ENCODE assay signal across 1 cellular context in the genomic region with DNA sequence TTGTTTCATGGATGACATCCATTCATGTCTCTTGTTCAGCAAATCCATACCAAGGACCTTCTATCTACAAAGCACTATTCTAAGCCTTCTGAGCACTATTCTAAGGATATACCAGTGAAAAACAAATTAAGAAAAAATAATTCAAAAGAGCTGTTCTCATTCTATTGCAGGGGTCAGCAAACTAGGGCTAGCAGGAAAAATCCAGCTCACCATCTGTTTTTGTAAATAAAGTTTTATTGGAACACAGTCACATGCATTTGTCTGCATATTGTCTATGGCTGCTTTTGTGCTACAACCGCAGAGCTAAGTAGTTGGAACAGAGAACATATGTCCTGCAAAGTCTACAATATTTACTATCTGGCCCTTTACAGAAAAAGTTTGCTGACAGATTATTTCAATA.
A peak's percentile ranks its signal among the peaks of the same experiment; 100 is the strongest.
TF ChIP-seq lines count a peak whose summit lies in the region.

No MANE protein-coding gene starts in this region.

TF ChIP-seq in HepG2, 621 proteins besides CTCF, POLR2A, EP300 and RAD21 (continued from another document):
- TF ChIP-seq, protein P1, sequence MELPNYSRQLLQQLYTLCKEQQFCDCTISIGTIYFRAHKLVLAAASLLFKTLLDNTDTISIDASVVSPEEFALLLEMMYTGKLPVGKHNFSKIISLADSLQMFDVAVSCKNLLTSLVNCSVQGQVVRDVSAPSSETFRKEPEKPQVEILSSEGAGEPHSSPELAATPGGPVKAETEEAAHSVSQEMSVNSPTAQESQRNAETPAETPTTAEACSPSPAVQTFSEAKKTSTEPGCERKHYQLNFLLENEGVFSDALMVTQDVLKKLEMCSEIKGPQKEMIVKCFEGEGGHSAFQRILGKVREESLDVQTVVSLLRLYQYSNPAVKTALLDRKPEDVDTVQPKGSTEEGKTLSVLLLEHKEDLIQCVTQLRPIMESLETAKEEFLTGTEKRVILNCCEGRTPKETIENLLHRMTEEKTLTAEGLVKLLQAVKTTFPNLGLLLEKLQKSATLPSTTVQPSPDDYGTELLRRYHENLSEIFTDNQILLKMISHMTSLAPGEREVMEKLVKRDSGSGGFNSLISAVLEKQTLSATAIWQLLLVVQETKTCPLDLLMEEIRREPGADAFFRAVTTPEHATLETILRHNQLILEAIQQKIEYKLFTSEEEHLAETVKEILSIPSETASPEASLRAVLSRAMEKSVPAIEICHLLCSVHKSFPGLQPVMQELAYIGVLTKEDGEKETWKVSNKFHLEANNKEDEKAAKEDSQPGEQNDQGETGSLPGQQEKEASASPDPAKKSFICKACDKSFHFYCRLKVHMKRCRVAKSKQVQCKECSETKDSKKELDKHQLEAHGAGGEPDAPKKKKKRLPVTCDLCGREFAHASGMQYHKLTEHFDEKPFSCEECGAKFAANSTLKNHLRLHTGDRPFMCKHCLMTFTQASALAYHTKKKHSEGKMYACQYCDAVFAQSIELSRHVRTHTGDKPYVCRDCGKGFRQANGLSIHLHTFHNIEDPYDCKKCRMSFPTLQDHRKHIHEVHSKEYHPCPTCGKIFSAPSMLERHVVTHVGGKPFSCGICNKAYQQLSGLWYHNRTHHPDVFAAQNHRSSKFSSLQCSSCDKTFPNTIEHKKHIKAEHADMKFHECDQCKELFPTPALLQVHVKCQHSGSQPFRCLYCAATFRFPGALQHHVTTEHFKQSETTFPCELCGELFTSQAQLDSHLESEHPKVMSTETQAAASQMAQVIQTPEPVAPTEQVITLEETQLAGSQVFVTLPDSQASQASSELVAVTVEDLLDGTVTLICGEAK (IDR thresholded peaks at IDR 0.05): no peak
- TF ChIP-seq, protein P1 (CRISPR knock-in tag; IDR thresholded peaks at IDR 0.05): peak; percentile 56; the same call in 1 of the 2 replicates
